17 cellular contexts compared by ENCODE assay signal in the genomic region with DNA sequence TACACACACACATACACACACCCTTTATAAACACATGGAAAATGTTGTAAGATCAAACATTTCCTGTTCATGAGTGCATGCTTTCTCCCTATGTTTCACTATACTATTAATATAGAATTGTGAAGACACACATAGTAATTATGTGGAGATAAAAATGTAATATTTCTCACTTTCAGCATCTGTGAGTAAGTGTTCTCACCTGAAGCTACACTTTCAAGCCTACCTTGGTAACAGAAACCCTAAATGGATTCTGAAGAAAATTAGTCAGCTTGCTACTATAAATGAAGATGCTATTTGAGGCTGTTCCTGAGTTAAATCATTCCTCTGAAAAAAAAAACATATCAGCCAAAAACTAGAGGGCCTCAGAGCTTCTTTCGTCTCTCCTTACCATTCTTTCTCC.
"Had no signal": no experiment of that assay in that cellular context is flagged by ENCODE, and none has a peak within 500 bp of the region (broad histone marks: within the 10 kb centered on the region; RNA-seq: fewer than 3 reads in every experiment).

No MANE protein-coding gene starts in this region.

- H3K27ac Mint-ChIP-seq: neural progenitor cell had no signal

- H3K9me3 Mint-ChIP-seq: neural progenitor cell had no signal

- H3K4me3 ChIP-seq: neural progenitor cell, ovary, stomach, tibial artery had no signal

- H3K27me3 ChIP-seq: brain microvascular endothelial cell, neural progenitor cell, ovary, stomach, tibial artery had no signal

- H3K4me3 Mint-ChIP-seq: neural progenitor cell, WTC11 had no signal

- ATAC-seq: esophagus mucosa had no signal

- DNase-seq: activated CD4-positive, alpha-beta T cell treated with anti-CD3 and anti-CD28 coated beads, Interleukin-2, amount 50 U/mL, for 4 hours; activated CD8-positive, alpha-beta memory T cell treated with anti-CD3 and anti-CD28 coated beads, Interleukin-2, amount 50 U/mL, for 48 hours; activated gamma-delta T cell treated with Interleukin-2 at 50 U/mL for 16 hours; amygdala; brain microvascular endothelial cell; cerebellar nuclear complex; dermis blood vessel endothelial cell; kidney glomerular epithelial cell; ovary; SK-N-SH; stimulated activated CD4-positive, alpha-beta T cell treated with anti-CD3 and anti-CD28 coated beads, Interleukin-2, amount 100 ng/mL, for 48 hours; stomach; T-helper 1 cell; tibial artery had no signal

- H3K27ac ChIP-seq: brain microvascular endothelial cell, neural progenitor cell, ovary, stomach, tibial artery had no signal
